21 cellular contexts compared by ENCODE assay signal in genomic region chr1:167450843-167451242, GRCh38.
DNase-seq lines count a peak whose midpoint lies in the region; ATAC-seq, FAIRE-seq and TF ChIP-seq lines count a peak whose summit lies in the region.
"Had no signal": no experiment of that assay in that cellular context is flagged by ENCODE, and none has a peak within 500 bp of the region (broad histone marks: within the 10 kb centered on the region; RNA-seq: fewer than 3 reads in every experiment).

No MANE protein-coding gene starts in this region.

- no peak for FAIRE-seq in pancreas (lab: Jason Lieb, UNC)

- no peak for ATAC-seq in GM18520 (IDR thresholded peaks at IDR 0.05; ENCODE audit: unreplicated experiment)
- no peak for ATAC-seq in GM19463 (IDR thresholded peaks at IDR 0.05; ENCODE audit: unreplicated experiment)
- ATAC-seq in pancreas: no peak
- ATAC-seq: body of pancreas, right cardiac atrium had no signal

- POLR2A ChIA-PET in activated CD4-positive, alpha-beta memory T cell treated with anti-CD3 and anti-CD28 coated beads, Interleukin-2, amount 10 ng/mL, durations not matched to agents 7 days and 5 days (lab: Charles Lee): interaction anchor here (0.9 to 7.9 kb wide), 9 partner anchors 11 to 231 kb away, joined by 3 to 143 read pairs (median 4); partner anchors contain the start of gene CD247

- no peaks in the 10 kb centered on the region for H3K27me3 Mint-ChIP-seq in activated naive CD4-positive, alpha-beta T cell treated with anti-CD3 and anti-CD28 coated beads, Interleukin-2, amount 10 ng/mL, durations not matched to agents 7 days and 5 days
- H3K27me3 Mint-ChIP-seq in activated CD4-positive, alpha-beta memory T cell treated with anti-CD3 and anti-CD28 coated beads, Interleukin-2, amount 10 ng/mL, durations not matched to agents 7 days and 5 days: no peaks in the 10 kb centered on the region
- H3K27me3 Mint-ChIP-seq in dendritic cell treated with granulocyte-macrophage colony-stimulating factor and Interleukin-4, amounts not matched to agents 40 ng/mL and 50 ng/mL, for 4 days: no peaks in the 10 kb centered on the region

- 37% methylated on average over 5 of the region's 5 CpGs for WGBS in thymus
- WGBS in pancreas, 2 donors: 87 to 91% methylated on average over 5 of the region's 5 CpGs

- peak; percentile 45 for DNase-seq in activated naive CD4-positive, alpha-beta T cell treated with anti-CD3 and anti-CD28 coated beads, Interleukin-2, amount 10 ng/mL, durations not matched to agents 7 days and 5 days
- no peak for DNase-seq in activated naive CD4-positive, alpha-beta T cell treated with Interleukin-2 at 50 U/mL for 16 hours
- no peak for DNase-seq in activated CD4-positive, alpha-beta memory T cell treated with anti-CD3 and anti-CD28 coated beads, Interleukin-2, amount 10 ng/mL, durations not matched to agents 7 days and 5 days
- no peak for DNase-seq in pancreas
- DNase-seq: activated CD4-positive, CD25-positive, alpha-beta regulatory T cell treated with anti-CD3 and anti-CD28 coated beads, Interleukin-2, amount 50 U/mL, for 72 hours; activated gamma-delta T cell; body of pancreas; COR-L47; cortex of kidney; EL; NCI-H1436 treated with DMSO at 0.1 percent for 48 hours; NCI-H2227 treated with DMSO at 0.1 percent for 48 hours; NK-92 treated with Interleukin-12 subunit alpha and Interleukin-12 subunit beta, amount 100 ng/mL, for 24 hours; nucleus accumbens; right cardiac atrium; Right ventricle myocardium superior had no signal

- peaks cover 10% of the 10 kb centered on the region for H3K36me3 ChIP-seq in thymus (ENCODE audit: control insufficient read depth, insufficient read depth)
- no peaks in the 10 kb centered on the region for H3K36me3 ChIP-seq in pancreas

- CTCF ChIA-PET in activated naive CD4-positive, alpha-beta T cell treated with anti-CD3 and anti-CD28 coated beads, Interleukin-2, amount 10 ng/mL, durations not matched to agents 7 days and 5 days (lab: Charles Lee): interaction anchor here (1.3 to 8.6 kb wide), 7 partner anchors 8 to 89 kb away, joined by 3 to 47 read pairs (median 6); partner anchors contain the start of gene CD247
- CTCF ChIA-PET in activated CD4-positive, alpha-beta memory T cell treated with anti-CD3 and anti-CD28 coated beads, Interleukin-2, amount 10 ng/mL, durations not matched to agents 7 days and 5 days (lab: Charles Lee): interaction anchor here (0.7 to 2.0 kb wide), 7 partner anchors 10 to 237 kb away, joined by 3 to 10 read pairs (median 6); partner anchors contain the start of gene POU2F1

- H3K4me1 ChIP-seq in thymus (ENCODE audit: control insufficient read depth, insufficient read depth, low read length) (peaks cover 59% of the 10 kb centered on the region), pancreas (peaks cover 0 to 5% (median 0%) of the 10 kb centered on the region in 3 donors)

- TF ChIP-seq CTCF in pancreas (IDR thresholded peaks at IDR 0.05): no peak

- H3K4me3 Mint-ChIP-seq in activated naive CD4-positive, alpha-beta T cell treated with anti-CD3 and anti-CD28 coated beads, Interleukin-2, amount 10 ng/mL, durations not matched to agents 7 days and 5 days: peak overlapping the region; percentile 61
- peak overlapping the region; percentile 69 for H3K4me3 Mint-ChIP-seq in activated CD4-positive, alpha-beta memory T cell treated with anti-CD3 and anti-CD28 coated beads, Interleukin-2, amount 10 ng/mL, durations not matched to agents 7 days and 5 days
- no peak overlapping the region for H3K4me3 Mint-ChIP-seq in dendritic cell treated with granulocyte-macrophage colony-stimulating factor and Interleukin-4, amounts not matched to agents 40 ng/mL and 50 ng/mL, for 4 days
- H3K4me3 Mint-ChIP-seq: mesothelial cell of epicardium had no signal

- peaks cover 82% of the 10 kb centered on the region for H3K4me1 Mint-ChIP-seq in activated naive CD4-positive, alpha-beta T cell treated with anti-CD3 and anti-CD28 coated beads, Interleukin-2, amount 10 ng/mL, durations not matched to agents 7 days and 5 days
- peaks cover 78% of the 10 kb centered on the region for H3K4me1 Mint-ChIP-seq in activated CD4-positive, alpha-beta memory T cell treated with anti-CD3 and anti-CD28 coated beads, Interleukin-2, amount 10 ng/mL, durations not matched to agents 7 days and 5 days
- H3K4me1 Mint-ChIP-seq in dendritic cell treated with granulocyte-macrophage colony-stimulating factor and Interleukin-4, amounts not matched to agents 40 ng/mL and 50 ng/mL, for 4 days (ENCODE audit: low read depth): peaks cover 35% of the 10 kb centered on the region
- H3K4me1 Mint-ChIP-seq: mesothelial cell of epicardium had no signal

- H3K27ac ChIP-seq in thymus (ENCODE audit: low read depth): peak overlapping the region; percentile 94
- H3K27ac ChIP-seq in pancreas: no peak overlapping the region
- H3K27ac ChIP-seq: body of pancreas had no signal

- intact Hi-C loops in dendritic cell treated with granulocyte-macrophage colony-stimulating factor and Interleukin-4, amounts not matched to agents 40 ng/mL and 50 ng/mL, for 4 days (cut with micrococcal nuclease): loop anchor here (5.0 to 10.0 kb wide), 2 partner anchors 91 to 264 kb away; no protein-coding TSS in a partner anchor
- intact Hi-C loops in pancreas (cut with DNase I): no loop called here

- H3K27me3 ChIP-seq in thymus (ENCODE audit: control insufficient read depth, insufficient read depth) (no peaks in the 10 kb centered on the region), pancreas (no peaks in the 10 kb centered on the region)
- H3K27me3 ChIP-seq: body of pancreas had no signal

- H3K4me3 ChIP-seq in thymus (ENCODE audit: low read length) (peak overlapping the region; percentile 30), pancreas (no peak overlapping the region)
- H3K4me3 ChIP-seq: body of pancreas had no signal

- H3K36me3 Mint-ChIP-seq in activated naive CD4-positive, alpha-beta T cell treated with anti-CD3 and anti-CD28 coated beads, Interleukin-2, amount 10 ng/mL, durations not matched to agents 7 days and 5 days: peaks cover 37% of the 10 kb centered on the region
- H3K36me3 Mint-ChIP-seq in activated CD4-positive, alpha-beta memory T cell treated with anti-CD3 and anti-CD28 coated beads, Interleukin-2, amount 10 ng/mL, durations not matched to agents 7 days and 5 days (ENCODE audit: low read depth): peaks cover 31% of the 10 kb centered on the region
- H3K36me3 Mint-ChIP-seq in dendritic cell treated with granulocyte-macrophage colony-stimulating factor and Interleukin-4, amounts not matched to agents 40 ng/mL and 50 ng/mL, for 4 days (ENCODE audit: low read depth): no peaks in the 10 kb centered on the region
- H3K36me3 Mint-ChIP-seq: mesothelial cell of epicardium had no signal

- no peaks in the 10 kb centered on the region for H3K9me3 ChIP-seq in thymus (ENCODE audit: control insufficient read depth)
- H3K9me3 ChIP-seq in pancreas: no peaks in the 10 kb centered on the region
- H3K9me3 ChIP-seq: body of pancreas had no signal

- H3K9me3 Mint-ChIP-seq in activated naive CD4-positive, alpha-beta T cell treated with anti-CD3 and anti-CD28 coated beads, Interleukin-2, amount 10 ng/mL, durations not matched to agents 7 days and 5 days: no peaks in the 10 kb centered on the region
- H3K9me3 Mint-ChIP-seq in activated CD4-positive, alpha-beta memory T cell treated with anti-CD3 and anti-CD28 coated beads, Interleukin-2, amount 10 ng/mL, durations not matched to agents 7 days and 5 days: no peaks in the 10 kb centered on the region
- H3K9me3 Mint-ChIP-seq in dendritic cell treated with granulocyte-macrophage colony-stimulating factor and Interleukin-4, amounts not matched to agents 40 ng/mL and 50 ng/mL, for 4 days: no peaks in the 10 kb centered on the region
- H3K9me3 Mint-ChIP-seq: mesothelial cell of epicardium had no signal

- H3K27ac Mint-ChIP-seq in activated naive CD4-positive, alpha-beta T cell treated with anti-CD3 and anti-CD28 coated beads, Interleukin-2, amount 10 ng/mL, durations not matched to agents 7 days and 5 days: peak overlapping the region; percentile 89
- peak overlapping the region; percentile 86 for H3K27ac Mint-ChIP-seq in activated CD4-positive, alpha-beta memory T cell treated with anti-CD3 and anti-CD28 coated beads, Interleukin-2, amount 10 ng/mL, durations not matched to agents 7 days and 5 days
- peak overlapping the region; percentile 3 for H3K27ac Mint-ChIP-seq in dendritic cell treated with granulocyte-macrophage colony-stimulating factor and Interleukin-4, amounts not matched to agents 40 ng/mL and 50 ng/mL, for 4 days
- H3K27ac Mint-ChIP-seq: mesothelial cell of epicardium had no signal

Comparison
In these comparisons a context has a peak if more than half of its experiments do, and no peak if none do; other contexts are left out.
1. H3K27ac Mint-ChIP-seq: peak in every context shown above with its lines; median percentile 89 in activated naive CD4-positive, alpha-beta T cell treated with anti-CD3 and anti-CD28 coated beads, Interleukin-2, amount 10 ng/mL, durations not matched to agents 7 days and 5 days; 86 in activated CD4-positive, alpha-beta memory T cell treated with anti-CD3 and anti-CD28 coated beads, Interleukin-2, amount 10 ng/mL, durations not matched to agents 7 days and 5 days; 3 in dendritic cell treated with granulocyte-macrophage colony-stimulating factor and Interleukin-4, amounts not matched to agents 40 ng/mL and 50 ng/mL, for 4 days.